ENCODE assay signal across 8 cellular contexts in genomic region chr22:25362215-25362882, GRCh38.
DNase-seq lines count a peak whose midpoint lies in the region; ATAC-seq, FAIRE-seq and TF ChIP-seq lines count a peak whose summit lies in the region.

No MANE protein-coding gene starts in this region.

- POLR2A ChIA-PET in endothelial cell of umbilical vein (lab: Charles Lee) = no interaction called here
- POLR2A ChIA-PET in naive thymus-derived CD4-positive, alpha-beta T cell (lab: Charles Lee) = no interaction called here

- H3K4me3 Mint-ChIP-seq in activated CD8-positive, alpha-beta memory T cell treated with anti-CD3 and anti-CD28 coated beads, Interleukin-2, amount 10 ng/mL, durations not matched to agents 7 days and 5 days = no peak overlapping the region
- no peak overlapping the region for H3K4me3 Mint-ChIP-seq in naive thymus-derived CD4-positive, alpha-beta T cell

- dilution Hi-C loops in endothelial cell of umbilical vein (cut with MboI; ENCODE audit: extremely low pct_ligation_motif_present, low sequenced_read_pairs) = no loop called here

- ATAC-seq in activated CD8-positive, alpha-beta memory T cell treated with anti-CD3 and anti-CD28 coated beads, Interleukin-2, amount 10 ng/mL, durations not matched to agents 7 days and 5 days = peak; percentile 79
- ATAC-seq in naive thymus-derived CD4-positive, alpha-beta T cell = peak; percentile 60
- no peak for ATAC-seq in HG02973 (IDR thresholded peaks at IDR 0.05; ENCODE audit: unreplicated experiment)

- peak; percentile 87 for TF ChIP-seq CTCF in endothelial cell of umbilical vein (IDR thresholded peaks at IDR 0.05; ENCODE audit: extremely low read depth in 1 of 2, insufficient read depth in 1 of 2, low read depth in 1 of 2, low read length in 2 of 2)

- no peaks in the 10 kb centered on the region for H3K79me2 ChIP-seq in endothelial cell of umbilical vein (ENCODE audit: control insufficient read depth, insufficient read depth, low read length)

- H3K36me3 ChIP-seq in endothelial cell of umbilical vein (ENCODE audit: control insufficient read depth in 2 of 2, extremely low read depth in 1 of 2, insufficient read depth in 2 of 2, low read length in 2 of 2) = peaks cover 0 to 2% of the 10 kb centered on the region in 2 experiments
- H3K36me3 ChIP-seq in naive thymus-derived CD4-positive, alpha-beta T cell (ENCODE audit: control insufficient read depth in 2 of 3, insufficient read depth in 3 of 3, low read length in 3 of 3) = peaks cover 0 to 31% (median 3%) of the 10 kb centered on the region in 3 experiments

- intact Hi-C loops in endothelial cell of umbilical vein (cut with micrococcal nuclease) = loop anchor here (1.0 to 5.0 kb wide), 6 partner anchors 42 to 415 kb away; no protein-coding TSS in a partner anchor
- intact Hi-C loops in naive thymus-derived CD4-positive, alpha-beta T cell (cut with micrococcal nuclease) = loop anchor here (1.0 to 2.0 kb wide), 4 partner anchors 42 to 410 kb away; no protein-coding TSS in a partner anchor

- H3K36me3 Mint-ChIP-seq in activated CD8-positive, alpha-beta memory T cell treated with anti-CD3 and anti-CD28 coated beads, Interleukin-2, amount 10 ng/mL, durations not matched to agents 7 days and 5 days = peaks cover 3% of the 10 kb centered on the region
- H3K36me3 Mint-ChIP-seq in naive thymus-derived CD4-positive, alpha-beta T cell = peaks cover 0 to 13% (median 2%) of the 10 kb centered on the region in 5 donors

- H4K20me1 ChIP-seq in endothelial cell of umbilical vein (replicated peaks; ENCODE audit: control insufficient read depth, extremely low read depth, insufficient read depth, low read length) = no peaks in the 10 kb centered on the region

- peaks cover 10% of the 10 kb centered on the region for H3K4me1 ChIP-seq in endothelial cell of umbilical vein (ENCODE audit: control insufficient read depth, extremely low read depth, insufficient read depth, low read length)
- H3K4me1 ChIP-seq in naive thymus-derived CD4-positive, alpha-beta T cell (ENCODE audit: control insufficient read depth in 2 of 2, insufficient read depth in 2 of 2, low read length in 2 of 2) = no peaks in the 10 kb centered on the region

- no peak overlapping the region for H3K27ac Mint-ChIP-seq in activated CD8-positive, alpha-beta memory T cell treated with anti-CD3 and anti-CD28 coated beads, Interleukin-2, amount 10 ng/mL, durations not matched to agents 7 days and 5 days
- no peak overlapping the region for H3K27ac Mint-ChIP-seq in naive thymus-derived CD4-positive, alpha-beta T cell

- peaks cover 13% of the 10 kb centered on the region for H3K4me1 Mint-ChIP-seq in activated CD8-positive, alpha-beta memory T cell treated with anti-CD3 and anti-CD28 coated beads, Interleukin-2, amount 10 ng/mL, durations not matched to agents 7 days and 5 days
- peaks cover 0 to 6% (median 0%) of the 10 kb centered on the region in 7 donors for H3K4me1 Mint-ChIP-seq in naive thymus-derived CD4-positive, alpha-beta T cell

- FAIRE-seq in endothelial cell of umbilical vein (lab: Jason Lieb, UNC) = peak; percentile 70

- H3K9me1 ChIP-seq in endothelial cell of umbilical vein (replicated peaks; ENCODE audit: control insufficient read depth, extremely low read depth, insufficient read depth, low read length) = no peaks in the 10 kb centered on the region

- H2AFZ ChIP-seq in endothelial cell of umbilical vein (ENCODE audit: low read depth, low read length) = no peak overlapping the region

- no peak overlapping the region for H3K27ac ChIP-seq in endothelial cell of umbilical vein (ENCODE audit: insufficient read depth, low read depth, low read length)
- H3K27ac ChIP-seq in naive thymus-derived CD4-positive, alpha-beta T cell (ENCODE audit: low read depth, low read length) = no peak overlapping the region

- DNase-seq in SHP77 (lab: John Stamatoyannopoulos, UW) (peak; percentile 44 to 47), SHP77 treated with DMSO at 0.1 percent for 48 hours (lab: John Stamatoyannopoulos, UW) (no peak), NCI-H748 (lab: John Stamatoyannopoulos, UW; ENCODE audit: unreplicated experiment) (peak; percentile 33), endothelial cell of umbilical vein (ENCODE audit: low read depth, low spot score) (peak; percentile 54)
- DNase-seq in activated CD8-positive, alpha-beta memory T cell treated with anti-CD3 and anti-CD28 coated beads, Interleukin-2, amount 10 ng/mL, durations not matched to agents 7 days and 5 days = peak; percentile 81
- DNase-seq in naive thymus-derived CD4-positive, alpha-beta T cell = peak in 8 of 9 donors; percentile 34 to 79 (median 50)
- peak; percentile 19 to 26 for DNase-seq in stimulated activated CD8-positive, alpha-beta memory T cell treated with anti-CD3 and anti-CD28 coated beads, Interleukin-7, amount 100 ng/mL, for 4 hours (ENCODE audit: low read depth in 2 of 2)

- H3K4me3 ChIP-seq in endothelial cell of umbilical vein (replicated peaks in 1 of 3; ENCODE audit: insufficient read depth in 1 of 3, low read depth in 1 of 3, low read length in 3 of 3) = no peak overlapping the region
- H3K4me3 ChIP-seq in naive thymus-derived CD4-positive, alpha-beta T cell (ENCODE audit: low read length) = no peak overlapping the region

- no peaks in the 10 kb centered on the region for H3K27me3 ChIP-seq in endothelial cell of umbilical vein (ENCODE audit: control insufficient read depth in 2 of 2, insufficient read depth in 2 of 2, low read length in 2 of 2)
- H3K27me3 ChIP-seq in naive thymus-derived CD4-positive, alpha-beta T cell (ENCODE audit: control insufficient read depth in 2 of 2, insufficient read depth in 2 of 2, low read length in 2 of 2) = no peaks in the 10 kb centered on the region

- CTCF ChIA-PET in activated CD8-positive, alpha-beta memory T cell treated with anti-CD3 and anti-CD28 coated beads, Interleukin-2, amount 10 ng/mL, durations not matched to agents 7 days and 5 days (lab: Charles Lee) = interaction anchor here (0.6 to 1.9 kb wide), 5 partner anchors 41 to 411 kb away, joined by 3 to 6 read pairs (median 5); no protein-coding TSS in a partner anchor
- CTCF ChIA-PET in endothelial cell of umbilical vein (lab: Charles Lee) = interaction anchor here (1.0 to 1.9 kb wide), 5 partner anchors 18 to 968 kb away, joined by 3 to 6 read pairs (median 5); no protein-coding TSS in a partner anchor
- CTCF ChIA-PET in naive thymus-derived CD4-positive, alpha-beta T cell (lab: Charles Lee) = interaction anchor here (0.7 to 1.0 kb wide), 2 partner anchors 65 to 301 kb away, joined by 3 to 4 read pairs; no protein-coding TSS in a partner anchor

- BruUV-seq in endothelial cell of umbilical vein (replicated peaks; lab: Mats Ljungman, UMichigan) = no TSS peak

- TF ChIP-seq POLR2A in endothelial cell of umbilical vein (IDR thresholded peaks at IDR 0.05; ENCODE audit: low read depth, low read length) = no peak

- H3K9me3 Mint-ChIP-seq in activated CD8-positive, alpha-beta memory T cell treated with anti-CD3 and anti-CD28 coated beads, Interleukin-2, amount 10 ng/mL, durations not matched to agents 7 days and 5 days (ENCODE audit: low read depth) = no peaks in the 10 kb centered on the region
- no peaks in the 10 kb centered on the region for H3K9me3 Mint-ChIP-seq in naive thymus-derived CD4-positive, alpha-beta T cell

- no peak overlapping the region for H3K4me2 ChIP-seq in endothelial cell of umbilical vein (ENCODE audit: insufficient read depth, low read length)

- no peak overlapping the region for H3K9ac ChIP-seq in endothelial cell of umbilical vein (replicated peaks; ENCODE audit: extremely low read depth, insufficient read depth, low read length)

- no peaks in the 10 kb centered on the region for H3K9me3 ChIP-seq in endothelial cell of umbilical vein (replicated peaks; ENCODE audit: control insufficient read depth, insufficient read depth, low read length)
- no peaks in the 10 kb centered on the region for H3K9me3 ChIP-seq in naive thymus-derived CD4-positive, alpha-beta T cell (ENCODE audit: control insufficient read depth in 2 of 3, low read length in 3 of 3)

- H3K27me3 Mint-ChIP-seq in activated CD8-positive, alpha-beta memory T cell treated with anti-CD3 and anti-CD28 coated beads, Interleukin-2, amount 10 ng/mL, durations not matched to agents 7 days and 5 days = no peaks in the 10 kb centered on the region
- no peaks in the 10 kb centered on the region for H3K27me3 Mint-ChIP-seq in naive thymus-derived CD4-positive, alpha-beta T cell

TF ChIP-seq in endothelial cell of umbilical vein, 7 proteins besides CTCF, POLR2A, EP300 and RAD21:
- no peak for TF ChIP-seq MYC (IDR thresholded peaks at IDR 0.05; ENCODE audit: low read depth, low read length)
- TF ChIP-seq MAX (IDR thresholded peaks at IDR 0.05; ENCODE audit: insufficient read depth, insufficient read length) = no peak
- no peak for TF ChIP-seq EZH2 (IDR thresholded peaks at IDR 0.05; ENCODE audit: borderline replicate concordance, low read depth, low read length, severe bottlenecking)
- TF ChIP-seq FOS (IDR thresholded peaks at IDR 0.05; ENCODE audit: borderline replicate concordance, insufficient read depth, low read length) = no peak
- no peak for TF ChIP-seq JUN (IDR thresholded peaks at IDR 0.05; ENCODE audit: borderline replicate concordance, insufficient read depth, insufficient read length, low read depth)
- TF ChIP-seq POLR2AphosphoS5 (IDR thresholded peaks at IDR 0.05; ENCODE audit: insufficient read depth, low read depth, low read length) = no peak
- no peak for TF ChIP-seq GATA2 (IDR thresholded peaks at IDR 0.05; ENCODE audit: insufficient read depth, insufficient read length, low read depth, low read length)
